10 cellular contexts compared by ENCODE assay signal in genomic region chr22:27686534-27686933, GRCh38.
DNase-seq lines count a peak whose midpoint lies in the region; ATAC-seq and TF ChIP-seq lines count a peak whose summit lies in the region.
"Had no signal": no experiment of that assay in that cellular context is flagged by ENCODE, and none has a peak within 500 bp of the region (broad histone marks: within the 10 kb centered on the region; RNA-seq: fewer than 3 reads in every experiment).

No MANE protein-coding gene starts in this region.

- CTCF ChIA-PET in naive thymus-derived CD4-positive, alpha-beta T cell (lab: Charles Lee) = no interaction called here
- CTCF ChIA-PET in activated CD8-positive, alpha-beta T cell treated with anti-CD3 and anti-CD28 coated beads, Interleukin-2, amount 10 ng/mL, durations not matched to agents 7 days and 5 days (lab: Charles Lee) = no interaction called here
- CTCF ChIA-PET in activated CD8-positive, alpha-beta T cell treated with anti-CD3 and anti-CD28 coated beads for 36 hours (lab: Charles Lee) = no interaction called here

- POLR2A ChIA-PET in naive thymus-derived CD4-positive, alpha-beta T cell (lab: Charles Lee) = no interaction called here
- POLR2A ChIA-PET in activated CD8-positive, alpha-beta T cell treated with anti-CD3 and anti-CD28 coated beads, Interleukin-2, amount 10 ng/mL, durations not matched to agents 7 days and 5 days (lab: Charles Lee) = no interaction called here
- POLR2A ChIA-PET in activated CD8-positive, alpha-beta T cell treated with anti-CD3 and anti-CD28 coated beads for 36 hours (lab: Charles Lee) = no interaction called here

- peaks cover 9% of the 10 kb centered on the region for H3K4me1 ChIP-seq in right cardiac atrium (ENCODE audit: control insufficient read depth, insufficient read depth, low read length)
- no peaks in the 10 kb centered on the region for H3K4me1 ChIP-seq in naive thymus-derived CD4-positive, alpha-beta T cell (ENCODE audit: control insufficient read depth in 2 of 2, insufficient read depth in 2 of 2, low read length in 2 of 2)

- H3K27ac Mint-ChIP-seq in naive thymus-derived CD4-positive, alpha-beta T cell = no peak overlapping the region
- no peak overlapping the region for H3K27ac Mint-ChIP-seq in activated CD8-positive, alpha-beta T cell treated with anti-CD3 and anti-CD28 coated beads, Interleukin-2, amount 10 ng/mL, durations not matched to agents 7 days and 5 days
- no peak overlapping the region for H3K27ac Mint-ChIP-seq in activated CD8-positive, alpha-beta T cell treated with anti-CD3 and anti-CD28 coated beads for 36 hours
- H3K27ac Mint-ChIP-seq: activated naive CD4-positive, alpha-beta T cell treated with anti-CD3 and anti-CD28 coated beads, Interleukin-2, amount 50 U/mL, for 24 hours; naive thymus-derived CD8-positive, alpha-beta T cell had no signal

- intact Hi-C loops in right cardiac atrium (cut with DNase I) = no loop called here
- intact Hi-C loops in naive thymus-derived CD4-positive, alpha-beta T cell (cut with micrococcal nuclease) = no loop called here
- intact Hi-C loops in activated CD8-positive, alpha-beta T cell treated with anti-CD3 and anti-CD28 coated beads for 36 hours (cut with micrococcal nuclease) = loop anchor here (10.0 kb wide), 1 partner anchor 48 kb away; no protein-coding TSS in a partner anchor

- no peaks in the 10 kb centered on the region for H3K4me1 Mint-ChIP-seq in naive thymus-derived CD4-positive, alpha-beta T cell
- H3K4me1 Mint-ChIP-seq in activated CD8-positive, alpha-beta T cell treated with anti-CD3 and anti-CD28 coated beads, Interleukin-2, amount 10 ng/mL, durations not matched to agents 7 days and 5 days (ENCODE audit: low read depth) = no peaks in the 10 kb centered on the region
- H3K4me1 Mint-ChIP-seq in activated CD8-positive, alpha-beta T cell treated with anti-CD3 and anti-CD28 coated beads for 36 hours (ENCODE audit: low read depth) = no peaks in the 10 kb centered on the region
- H3K4me1 Mint-ChIP-seq: activated naive CD4-positive, alpha-beta T cell treated with anti-CD3 and anti-CD28 coated beads, Interleukin-2, amount 50 U/mL, for 24 hours; naive thymus-derived CD8-positive, alpha-beta T cell had no signal

- TF ChIP-seq CTCF in activated CD8-positive, alpha-beta T cell treated with anti-CD3 and anti-CD28 coated beads for 36 hours (IDR thresholded peaks at IDR 0.05) = no peak

- peak; percentile 97 for ATAC-seq in right cardiac atrium
- no peak for ATAC-seq in naive thymus-derived CD4-positive, alpha-beta T cell
- no peak for ATAC-seq in activated CD8-positive, alpha-beta T cell treated with anti-CD3 and anti-CD28 coated beads, Interleukin-2, amount 10 ng/mL, durations not matched to agents 7 days and 5 days
- no peak for ATAC-seq in activated CD8-positive, alpha-beta T cell treated with anti-CD3 and anti-CD28 coated beads for 36 hours
- ATAC-seq: naive thymus-derived CD8-positive, alpha-beta T cell had no signal

- H3K27me3 Mint-ChIP-seq in naive thymus-derived CD4-positive, alpha-beta T cell = peaks cover 0 to 29% (median 13%) of the 10 kb centered on the region in 5 donors
- no peaks in the 10 kb centered on the region for H3K27me3 Mint-ChIP-seq in activated CD8-positive, alpha-beta T cell treated with anti-CD3 and anti-CD28 coated beads, Interleukin-2, amount 10 ng/mL, durations not matched to agents 7 days and 5 days (ENCODE audit: low read depth)
- no peaks in the 10 kb centered on the region for H3K27me3 Mint-ChIP-seq in activated CD8-positive, alpha-beta T cell treated with anti-CD3 and anti-CD28 coated beads for 36 hours

- peak; percentile 60 for DNase-seq in ELF-1 (ENCODE audit: low read depth, low spot score)
- peak; percentile 86 for DNase-seq in astrocyte of the hippocampus (ENCODE audit: low read depth, low spot score)
- peak; percentile 89 to 94 (median 93) for DNase-seq in right cardiac atrium
- peak; percentile 30 for DNase-seq in renal cortical epithelial cell (ENCODE audit: low read depth)
- no peak for DNase-seq in effector CD8-positive, alpha-beta T cell (lab: John Stamatoyannopoulos, UW)
- DNase-seq in naive thymus-derived CD4-positive, alpha-beta T cell = no peak
- no peak for DNase-seq in activated CD8-positive, alpha-beta T cell treated with anti-CD3 and anti-CD28 coated beads, Interleukin-2, amount 10 ng/mL, durations not matched to agents 7 days and 5 days
- DNase-seq in activated CD8-positive, alpha-beta T cell treated with anti-CD3 and anti-CD28 coated beads for 36 hours = no peak

- peak overlapping the region; percentile 82 for H3K27ac ChIP-seq in right cardiac atrium (ENCODE audit: low read length)
- no peak overlapping the region for H3K27ac ChIP-seq in naive thymus-derived CD4-positive, alpha-beta T cell (ENCODE audit: low read depth, low read length)

- no peaks in the 10 kb centered on the region for H3K36me3 ChIP-seq in naive thymus-derived CD4-positive, alpha-beta T cell (ENCODE audit: control insufficient read depth in 2 of 3, insufficient read depth in 3 of 3, low read length in 3 of 3)

- peaks cover 0 to 4% (median 0%) of the 10 kb centered on the region in 5 donors for H3K36me3 Mint-ChIP-seq in naive thymus-derived CD4-positive, alpha-beta T cell
- no peaks in the 10 kb centered on the region for H3K36me3 Mint-ChIP-seq in activated CD8-positive, alpha-beta T cell treated with anti-CD3 and anti-CD28 coated beads, Interleukin-2, amount 10 ng/mL, durations not matched to agents 7 days and 5 days (ENCODE audit: low read depth)
- no peaks in the 10 kb centered on the region for H3K36me3 Mint-ChIP-seq in activated CD8-positive, alpha-beta T cell treated with anti-CD3 and anti-CD28 coated beads for 36 hours (ENCODE audit: low read depth)
- H3K36me3 Mint-ChIP-seq: activated naive CD4-positive, alpha-beta T cell treated with anti-CD3 and anti-CD28 coated beads, Interleukin-2, amount 50 U/mL, for 24 hours had no signal

- no peaks in the 10 kb centered on the region for H3K9me3 ChIP-seq in right cardiac atrium (ENCODE audit: control insufficient read depth, low read length)
- no peaks in the 10 kb centered on the region for H3K9me3 ChIP-seq in naive thymus-derived CD4-positive, alpha-beta T cell (ENCODE audit: control insufficient read depth in 2 of 3, low read length in 3 of 3)

- H3K4me3 ChIP-seq in right cardiac atrium (ENCODE audit: low read length) = no peak overlapping the region
- no peak overlapping the region for H3K4me3 ChIP-seq in naive thymus-derived CD4-positive, alpha-beta T cell (ENCODE audit: low read length)

- no peaks in the 10 kb centered on the region for H3K27me3 ChIP-seq in right cardiac atrium (ENCODE audit: control insufficient read depth, insufficient read depth)
- H3K27me3 ChIP-seq in naive thymus-derived CD4-positive, alpha-beta T cell (ENCODE audit: control insufficient read depth in 2 of 2, insufficient read depth in 2 of 2, low read length in 2 of 2) = no peaks in the 10 kb centered on the region

- 24% methylated on average over 10 of the region's 10 CpGs for WGBS in right cardiac atrium

- H3K4me3 Mint-ChIP-seq in naive thymus-derived CD4-positive, alpha-beta T cell = no peak overlapping the region
- H3K4me3 Mint-ChIP-seq in activated CD8-positive, alpha-beta T cell treated with anti-CD3 and anti-CD28 coated beads, Interleukin-2, amount 10 ng/mL, durations not matched to agents 7 days and 5 days = no peak overlapping the region
- H3K4me3 Mint-ChIP-seq in activated CD8-positive, alpha-beta T cell treated with anti-CD3 and anti-CD28 coated beads for 36 hours = no peak overlapping the region
- H3K4me3 Mint-ChIP-seq: activated naive CD4-positive, alpha-beta T cell treated with anti-CD3 and anti-CD28 coated beads, Interleukin-2, amount 50 U/mL, for 24 hours; naive thymus-derived CD8-positive, alpha-beta T cell had no signal

- H3K9me3 Mint-ChIP-seq in naive thymus-derived CD4-positive, alpha-beta T cell = peaks cover 0 to 11% (median 7%) of the 10 kb centered on the region in 11 donors
- no peaks in the 10 kb centered on the region for H3K9me3 Mint-ChIP-seq in activated CD8-positive, alpha-beta T cell treated with anti-CD3 and anti-CD28 coated beads, Interleukin-2, amount 10 ng/mL, durations not matched to agents 7 days and 5 days (ENCODE audit: insufficient read depth)
- H3K9me3 Mint-ChIP-seq in activated CD8-positive, alpha-beta T cell treated with anti-CD3 and anti-CD28 coated beads for 36 hours = peaks cover 3% of the 10 kb centered on the region
- H3K9me3 Mint-ChIP-seq: activated naive CD4-positive, alpha-beta T cell treated with anti-CD3 and anti-CD28 coated beads, Interleukin-2, amount 50 U/mL, for 24 hours had no signal

Comparison
In these comparisons a context has a peak if more than half of its experiments do, and no peak if none do; other contexts are left out.
1. DNase-seq: peak in ELF-1 (single experiment), astrocyte of the hippocampus (single experiment), right cardiac atrium (3 of 3) and renal cortical epithelial cell (single experiment); none in effector CD8-positive, alpha-beta T cell (single experiment), naive thymus-derived CD4-positive, alpha-beta T cell (0 of 9), activated CD8-positive, alpha-beta T cell treated with anti-CD3 and anti-CD28 coated beads, Interleukin-2, amount 10 ng/mL, durations not matched to agents 7 days and 5 days (single experiment) and activated CD8-positive, alpha-beta T cell treated with anti-CD3 and anti-CD28 coated beads for 36 hours (single experiment).
2. ATAC-seq: peak in right cardiac atrium (2 of 2); none in naive thymus-derived CD4-positive, alpha-beta T cell (single experiment), activated CD8-positive, alpha-beta T cell treated with anti-CD3 and anti-CD28 coated beads, Interleukin-2, amount 10 ng/mL, durations not matched to agents 7 days and 5 days (single experiment) and activated CD8-positive, alpha-beta T cell treated with anti-CD3 and anti-CD28 coated beads for 36 hours (single experiment).